8 cellular contexts compared by ENCODE assay signal in the genomic region with DNA sequence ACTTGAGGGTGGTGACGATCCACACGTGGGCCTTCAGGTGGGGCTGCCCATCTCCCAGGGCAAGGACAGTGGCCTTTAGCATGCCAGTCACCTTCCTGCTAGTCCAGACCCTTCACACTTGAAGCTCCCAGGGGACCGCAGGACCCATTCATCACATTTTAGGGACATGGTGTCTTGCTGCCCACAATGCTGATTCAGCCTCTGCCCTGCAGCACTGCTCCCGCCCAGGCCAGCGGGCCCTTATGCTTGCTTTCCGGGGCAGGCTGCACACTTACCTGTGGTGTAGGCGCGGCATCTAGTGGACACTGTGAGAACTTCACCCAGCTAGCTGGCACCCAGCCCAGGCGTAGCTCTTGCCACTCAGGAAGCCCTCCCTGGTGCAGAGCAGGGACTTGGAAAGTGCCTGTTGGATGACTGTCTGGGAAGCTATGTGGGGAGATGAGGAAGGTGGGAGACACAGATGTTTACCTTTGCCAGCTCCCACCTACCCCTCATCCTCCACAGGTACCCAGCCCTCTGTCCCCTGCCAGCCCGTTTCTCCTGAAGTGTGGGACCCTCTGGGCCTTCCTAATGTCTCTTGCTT. TPM values are rescaled to one million over a fixed set of nuclear protein-coding genes. Genes with fewer than 3 reads are reported as not detected.
A peak's percentile ranks its signal among the peaks of the same experiment; 100 is the strongest.
DNase-seq lines count a peak whose midpoint lies in the region; ATAC-seq lines count a peak whose summit lies in the region.

No MANE protein-coding gene starts in this region.

- peak; percentile 44 for ATAC-seq in GM18873 (IDR thresholded peaks at IDR 0.05; ENCODE audit: low FRiP score, unreplicated experiment)
- peak; percentile 62 for ATAC-seq in HG03521 (IDR thresholded peaks at IDR 0.05; ENCODE audit: unreplicated experiment)

- H3K9me3 Mint-ChIP-seq in activated CD4-positive, alpha-beta memory T cell treated with anti-CD3 and anti-CD28 coated beads, Interleukin-2, amount 10 ng/mL, durations not matched to agents 7 days and 5 days, result no peaks in the 10 kb centered on the region

- POLR2A ChIA-PET in activated CD4-positive, alpha-beta memory T cell treated with anti-CD3 and anti-CD28 coated beads, Interleukin-2, amount 10 ng/mL, durations not matched to agents 7 days and 5 days (lab: Charles Lee), result interaction anchor here (1.5 kb wide), 1 partner anchor 247 kb away, joined by 5 read pairs; a partner anchor contains a TSS

- CTCF ChIA-PET in activated CD4-positive, alpha-beta memory T cell treated with anti-CD3 and anti-CD28 coated beads, Interleukin-2, amount 10 ng/mL, durations not matched to agents 7 days and 5 days (lab: Charles Lee), result interaction anchor here (0.6 to 2.6 kb wide), 40 partner anchors 9 to 720 kb away, joined by 3 to 23 read pairs (median 4); a partner anchor contains a TSS

- no peaks in the 10 kb centered on the region for H3K4me1 Mint-ChIP-seq in activated CD4-positive, alpha-beta memory T cell treated with anti-CD3 and anti-CD28 coated beads, Interleukin-2, amount 10 ng/mL, durations not matched to agents 7 days and 5 days

- no peaks in the 10 kb centered on the region for H3K36me3 Mint-ChIP-seq in activated CD4-positive, alpha-beta memory T cell treated with anti-CD3 and anti-CD28 coated beads, Interleukin-2, amount 10 ng/mL, durations not matched to agents 7 days and 5 days (ENCODE audit: low read depth)

- no peak overlapping the region for H3K4me3 Mint-ChIP-seq in activated CD4-positive, alpha-beta memory T cell treated with anti-CD3 and anti-CD28 coated beads, Interleukin-2, amount 10 ng/mL, durations not matched to agents 7 days and 5 days

- H3K27ac Mint-ChIP-seq in activated CD4-positive, alpha-beta memory T cell treated with anti-CD3 and anti-CD28 coated beads, Interleukin-2, amount 10 ng/mL, durations not matched to agents 7 days and 5 days, result no peak overlapping the region

- DNase-seq in AG08395 (ENCODE audit: low spot score) (peak; percentile 88), NCI-H82 treated with DMSO at 0.1 percent for 48 hours (lab: John Stamatoyannopoulos, UW; ENCODE audit: unreplicated experiment) (peak; percentile 4), lung microvascular endothelial cell (ENCODE audit: low read depth in 2 of 2) (peak; percentile 94 to 96)
- DNase-seq in activated CD4-positive, alpha-beta memory T cell treated with anti-CD3 and anti-CD28 coated beads, Interleukin-2, amount 10 ng/mL, durations not matched to agents 7 days and 5 days, result peak; percentile 84
- DNase-seq in effector CD4-positive, alpha-beta T cell, result peak; percentile 71
- peak; percentile 50 for DNase-seq in stimulated activated CD8-positive, alpha-beta memory T cell treated with anti-CD3 and anti-CD28 coated beads, Interleukin-12 subunit alpha, Interleukin-12 subunit beta, amount 100 ng/mL, for 24 hours (ENCODE audit: extremely low read depth)

- peaks cover 4% of the 10 kb centered on the region for H3K27me3 Mint-ChIP-seq in activated CD4-positive, alpha-beta memory T cell treated with anti-CD3 and anti-CD28 coated beads, Interleukin-2, amount 10 ng/mL, durations not matched to agents 7 days and 5 days

RNA-seq across cellular contexts. Expression of a gene that starts 26.3 kb away (rescaled TPM):
- total RNA-seq in activated CD4-positive, alpha-beta memory T cell treated with anti-CD3 and anti-CD28 coated beads, Interleukin-2, amount 10 ng/mL, durations not matched to agents 7 days and 5 days, result 10 to 100 TPM; 63.9 to 65.8 TPM
- total RNA-seq in lung microvascular endothelial cell, result 13.5 and 19.6 TPM in 2 replicates

Comparison
In these comparisons a context has a peak if more than half of its experiments do, and no peak if none do; other contexts are left out.
1. Peak in every context shown above with its lines: DNase-seq and ATAC-seq.
2. DNase-seq: peak in every context shown above with its lines; median percentile 95 in lung microvascular endothelial cell; 88 in AG08395; 84 in activated CD4-positive, alpha-beta memory T cell treated with anti-CD3 and anti-CD28 coated beads, Interleukin-2, amount 10 ng/mL, durations not matched to agents 7 days and 5 days; 71 in effector CD4-positive, alpha-beta T cell; 50 in stimulated activated CD8-positive, alpha-beta memory T cell treated with anti-CD3 and anti-CD28 coated beads, Interleukin-12 subunit alpha, Interleukin-12 subunit beta, amount 100 ng/mL, for 24 hours; 4 in NCI-H82 treated with DMSO at 0.1 percent for 48 hours.